Comparison of ENCODE assay signal across 17 cellular contexts in the genomic region with DNA sequence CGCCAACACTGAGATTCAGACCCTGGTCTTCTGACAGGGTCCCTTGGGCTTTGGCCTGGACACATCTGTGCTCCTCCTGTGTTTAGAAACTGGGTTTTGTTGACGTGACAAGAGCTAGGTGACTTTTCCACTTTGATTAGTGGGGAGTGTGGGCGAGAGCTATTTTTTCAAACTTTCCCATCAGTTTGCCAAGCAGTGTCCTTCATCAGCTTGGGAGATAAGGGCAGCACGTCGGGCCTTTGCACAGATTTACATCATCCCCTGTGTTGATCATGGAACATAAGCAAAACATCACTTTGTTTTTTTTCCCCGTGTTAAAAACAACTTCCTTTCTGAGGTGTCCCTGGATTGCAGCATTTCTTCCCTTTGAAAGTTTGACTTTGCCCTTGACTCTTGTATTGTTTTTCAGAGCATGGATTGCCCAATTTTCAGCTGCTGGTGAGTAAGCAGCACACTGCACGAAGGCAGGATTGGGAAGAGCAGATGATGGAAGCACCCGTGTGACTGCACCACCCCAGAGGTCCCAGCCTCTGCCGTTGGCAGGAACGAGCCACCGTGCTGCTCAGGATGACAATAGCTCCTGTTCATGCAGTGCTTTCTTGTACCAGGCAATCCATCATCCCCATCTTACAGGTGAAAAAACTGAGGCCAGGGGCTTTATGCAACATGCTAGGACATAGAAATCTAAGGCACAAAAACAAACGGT. TPM values are rescaled to one million over a fixed set of nuclear protein-coding genes. Genes with fewer than 3 reads are reported as not detected.
DNase-seq lines count a peak whose midpoint lies in the region; ATAC-seq and TF ChIP-seq lines count a peak whose summit lies in the region.
"Had no signal": no experiment of that assay in that cellular context is flagged by ENCODE, and none has a peak within 500 bp of the region (broad histone marks: within the 10 kb centered on the region; RNA-seq: fewer than 3 reads in every experiment).

No MANE protein-coding gene starts in this region.

- no peak overlapping the region for H3K4me3 Mint-ChIP-seq in chondrocyte (ENCODE audit: unreplicated experiment)
- H3K4me3 Mint-ChIP-seq: CD14-positive monocyte had no signal

- H3K9me3 Mint-ChIP-seq in chondrocyte (ENCODE audit: low read depth), result peaks cover 24% of the 10 kb centered on the region

- no peaks in the 10 kb centered on the region for H3K4me1 ChIP-seq in HAP-1
- H3K4me1 ChIP-seq: psoas muscle had no signal

- H3K36me3 Mint-ChIP-seq in chondrocyte (ENCODE audit: low read depth), result peaks cover 3% of the 10 kb centered on the region
- H3K36me3 Mint-ChIP-seq: CD14-positive monocyte had no signal

- no peak for ATAC-seq in HG02840 (IDR thresholded peaks at IDR 0.05; ENCODE audit: low FRiP score, unreplicated experiment)
- ATAC-seq: psoas muscle; Right ventricle myocardium inferior; stimulated activated naive CD8-positive, alpha-beta T cell treated with anti-CD3 and anti-CD28 coated beads, Interleukin-15, Interleukin-2, amounts not matched to agents 100 U/mL and 50 U/mL, for 24 hours had no signal

- H3K4me3 ChIP-seq in HAP-1, result no peak overlapping the region
- H3K4me3 ChIP-seq: psoas muscle had no signal

- H3K27me3 ChIP-seq in HAP-1 (ENCODE audit: low read depth), result no peaks in the 10 kb centered on the region

- no peaks in the 10 kb centered on the region; the same call in 1 of the 2 replicates for H3K9me3 ChIP-seq in HAP-1
- H3K9me3 ChIP-seq: psoas muscle had no signal

- H3K4me1 Mint-ChIP-seq in chondrocyte (ENCODE audit: low read depth), result peaks cover 33% of the 10 kb centered on the region
- H3K4me1 Mint-ChIP-seq: CD14-positive monocyte had no signal

- in situ Hi-C loops in HAP-1 (cut with MboI; ENCODE audit: low sequenced_read_pairs), result no loop called here

- DNase-seq in AG20443 (ENCODE audit: low spot score), result peak; percentile 92
- peak; percentile 75 for DNase-seq in LoVo (ENCODE audit: low spot score)
- DNase-seq in chondrocyte (ENCODE audit: low spot score), result no peak
- peak; percentile 15 for DNase-seq in kidney tubule cell (ENCODE audit: low spot score)
- DNase-seq in HAP-1 (ENCODE audit: low spot score in 2 of 2), result no peak
- no peak for DNase-seq in NCI-H1417 treated with DMSO at 0.1 percent for 48 hours (lab: John Stamatoyannopoulos, UW)
- DNase-seq in CD1c-positive myeloid dendritic cell (ENCODE audit: extremely low spot score), result no peak
- DNase-seq: activated CD8-positive, alpha-beta memory T cell treated with anti-CD3 and anti-CD28 coated beads, Interleukin-2, amount 50 U/mL, for 48 hours; GF-D8; midbrain; MV-4-11; NCI-H510A; psoas muscle; stimulated activated naive CD8-positive, alpha-beta T cell treated with anti-CD3 and anti-CD28 coated beads, Interleukin-15, Interleukin-2, amounts not matched to agents 100 U/mL and 50 U/mL, for 24 hours had no signal

- no peaks in the 10 kb centered on the region for H3K36me3 ChIP-seq in HAP-1 (replicated peaks)

- H3K27ac Mint-ChIP-seq in chondrocyte (ENCODE audit: unreplicated experiment), result peak overlapping the region; percentile 47
- H3K27ac Mint-ChIP-seq: CD14-positive monocyte had no signal

- TF ChIP-seq CTCF in chondrocyte (IDR thresholded peaks at IDR 0.05), result no peak

- H3K27me3 Mint-ChIP-seq in chondrocyte (ENCODE audit: low read depth), result no peaks in the 10 kb centered on the region

RNA-seq across cellular contexts. Expression of gene IGFBP1, which starts 6.4 kb away (rescaled TPM):
- 0.30 to 1.7 TPM (median 0.62 TPM) in 3 replicates for total RNA-seq in chondrocyte
- total RNA-seq: psoas muscle, Right ventricle myocardium inferior had no signal

RNA-seq across cellular contexts. Expression of gene CCDC201, which starts 9.0 kb away (rescaled TPM):
- total RNA-seq in chondrocyte, result not detected in 3 replicates
- total RNA-seq: psoas muscle, Right ventricle myocardium inferior had no signal

RNA-seq across cellular contexts. Expression of gene IGFBP3, which starts 39.2 kb away (rescaled TPM):
- 1,747 to 1,749 TPM (median 1,748 TPM) in 3 replicates for total RNA-seq in chondrocyte

Comparison
In these comparisons a context has a peak if more than half of its experiments do, and no peak if none do; other contexts are left out.
1. DNase-seq: peak in AG20443 (single experiment), LoVo (single experiment) and kidney tubule cell (single experiment); none in chondrocyte (single experiment), HAP-1 (0 of 2), NCI-H1417 treated with DMSO at 0.1 percent for 48 hours (single experiment) and CD1c-positive myeloid dendritic cell (single experiment).